In genomic region chr6:4420160-4420865, GRCh38 we compare ENCODE assay signal across 2 cellular contexts.
TF ChIP-seq lines count a peak whose summit lies in the region.

No MANE protein-coding gene starts in this region.

TF ChIP-seq in GM23338, 12 proteins besides CTCF, POLR2A, EP300 and RAD21:
- TF ChIP-seq NANOG (IDR thresholded peaks at IDR 0.05; ENCODE audit: borderline replicate concordance) = no peak
- TF ChIP-seq ETS1 (IDR thresholded peaks at IDR 0.05) = no peak
- no peak for TF ChIP-seq ZNF331 (CRISPR knock-in tag; IDR thresholded peaks at IDR 0.05; ENCODE audit: low read depth)
- no peak for TF ChIP-seq JUNB (IDR thresholded peaks at IDR 0.05; ENCODE audit: unreplicated experiment)
- no peak for TF ChIP-seq EZH2 (IDR thresholded peaks at IDR 0.05; ENCODE audit: low read depth, unreplicated experiment)
- no peak for TF ChIP-seq ZNF462 (CRISPR knock-in tag; IDR thresholded peaks at IDR 0.05)

TF ChIP-seq in H1, 55 proteins besides CTCF, POLR2A, EP300 and RAD21:
- TF ChIP-seq CBX8 (IDR thresholded peaks at IDR 0.05; ENCODE audit: borderline replicate concordance, low read depth, low read length) = no peak
- TF ChIP-seq NANOG (IDR thresholded peaks at IDR 0.05; ENCODE audit: insufficient read depth, low read depth, low read length, poor library complexity, severe bottlenecking) = no peak
- TF ChIP-seq RNF2 (IDR thresholded peaks at IDR 0.05; ENCODE audit: borderline replicate concordance, low read depth, low read length, missing control alignments, poor library complexity, severe bottlenecking) = no peak
